Comparison of ENCODE assay signal across 2 cellular contexts in the genomic region with DNA sequence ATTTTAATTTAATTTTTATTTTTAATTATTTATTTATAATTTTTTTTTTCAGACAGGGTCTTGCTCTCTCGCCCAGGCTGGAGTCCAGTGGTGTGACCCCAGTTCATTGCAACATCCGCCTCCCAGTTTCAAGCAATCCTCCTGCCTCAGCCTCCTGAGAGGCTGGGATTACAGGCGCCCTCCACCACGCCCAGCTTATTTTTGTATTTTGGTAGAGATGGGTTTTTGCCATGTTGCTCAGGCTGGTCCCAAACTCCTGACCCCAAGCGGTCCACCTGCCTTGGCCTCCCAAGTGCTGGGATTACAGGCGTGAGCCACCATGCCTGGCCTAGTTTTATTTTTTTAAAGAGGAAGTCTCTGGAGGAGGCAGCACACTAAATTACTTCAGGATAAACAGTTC.
TF ChIP-seq lines count a peak whose summit lies in the region.

No MANE protein-coding gene starts in this region.

TF ChIP-seq in HepG2, 621 proteins besides CTCF, POLR2A, EP300 and RAD21:
- TF ChIP-seq ZNF761 (CRISPR knock-in tag; conservative IDR thresholded peaks at IDR 0.05), result no peak
- TF ChIP-seq, protein P1, sequence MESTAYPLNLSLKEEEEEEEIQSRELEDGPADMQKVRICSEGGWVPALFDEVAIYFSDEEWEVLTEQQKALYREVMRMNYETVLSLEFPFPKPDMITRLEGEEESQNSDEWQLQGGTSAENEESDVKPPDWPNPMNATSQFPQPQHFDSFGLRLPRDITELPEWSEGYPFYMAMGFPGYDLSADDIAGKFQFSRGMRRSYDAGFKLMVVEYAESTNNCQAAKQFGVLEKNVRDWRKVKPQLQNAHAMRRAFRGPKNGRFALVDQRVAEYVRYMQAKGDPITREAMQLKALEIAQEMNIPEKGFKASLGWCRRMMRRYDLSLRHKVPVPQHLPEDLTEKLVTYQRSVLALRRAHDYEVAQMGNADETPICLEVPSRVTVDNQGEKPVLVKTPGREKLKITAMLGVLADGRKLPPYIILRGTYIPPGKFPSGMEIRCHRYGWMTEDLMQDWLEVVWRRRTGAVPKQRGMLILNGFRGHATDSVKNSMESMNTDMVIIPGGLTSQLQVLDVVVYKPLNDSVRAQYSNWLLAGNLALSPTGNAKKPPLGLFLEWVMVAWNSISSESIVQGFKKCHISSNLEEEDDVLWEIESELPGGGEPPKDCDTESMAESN (CRISPR knock-in tag; conservative IDR thresholded peaks at IDR 0.05), result no peak
- no peak for TF ChIP-seq SP4 (CRISPR knock-in tag; IDR thresholded peaks at IDR 0.05)
- TF ChIP-seq PBX3 (CRISPR knock-in tag; IDR thresholded peaks at IDR 0.05; ENCODE audit: borderline replicate concordance), result no peak
- no peak for TF ChIP-seq PAWR (CRISPR knock-in tag; IDR thresholded peaks at IDR 0.05; ENCODE audit: borderline replicate concordance)
- TF ChIP-seq KAT2B (IDR thresholded peaks at IDR 0.05; ENCODE audit: borderline replicate concordance, low read depth, low read length), result no peak
- TF ChIP-seq, protein P2, sequence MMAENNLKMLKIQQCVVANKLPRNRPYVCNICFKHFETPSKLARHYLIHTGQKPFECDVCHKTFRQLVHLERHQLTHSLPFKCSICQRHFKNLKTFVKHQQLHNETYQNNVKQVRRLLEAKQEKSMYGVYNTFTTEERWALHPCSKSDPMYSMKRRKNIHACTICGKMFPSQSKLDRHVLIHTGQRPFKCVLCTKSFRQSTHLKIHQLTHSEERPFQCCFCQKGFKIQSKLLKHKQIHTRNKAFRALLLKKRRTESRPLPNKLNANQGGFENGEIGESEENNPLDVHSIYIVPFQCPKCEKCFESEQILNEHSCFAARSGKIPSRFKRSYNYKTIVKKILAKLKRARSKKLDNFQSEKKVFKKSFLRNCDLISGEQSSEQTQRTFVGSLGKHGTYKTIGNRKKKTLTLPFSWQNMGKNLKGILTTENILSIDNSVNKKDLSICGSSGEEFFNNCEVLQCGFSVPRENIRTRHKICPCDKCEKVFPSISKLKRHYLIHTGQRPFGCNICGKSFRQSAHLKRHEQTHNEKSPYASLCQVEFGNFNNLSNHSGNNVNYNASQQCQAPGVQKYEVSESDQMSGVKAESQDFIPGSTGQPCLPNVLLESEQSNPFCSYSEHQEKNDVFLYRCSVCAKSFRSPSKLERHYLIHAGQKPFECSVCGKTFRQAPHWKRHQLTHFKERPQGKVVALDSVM (CRISPR knock-in tag; IDR thresholded peaks at IDR 0.05), result peak; percentile 61; the same call in 1 of the 2 replicates
- TF ChIP-seq ZBTB20 (CRISPR knock-in tag; IDR thresholded peaks at IDR 0.05; ENCODE audit: borderline replicate concordance, low read depth), result no peak

TF ChIP-seq in H1, 55 proteins besides CTCF, POLR2A, EP300 and RAD21:
- TF ChIP-seq TBP (IDR thresholded peaks at IDR 0.05; ENCODE audit: low read depth, low read length) (no peak), POU5F1 (IDR thresholded peaks at IDR 0.05; ENCODE audit: low read depth, low read length) (no peak), EGR1 (IDR thresholded peaks at IDR 0.05; ENCODE audit: borderline replicate concordance, low read depth, low read length) (no peak), CREB1 (IDR thresholded peaks at IDR 0.05) (no peak), HDAC2 (IDR thresholded peaks at IDR 0.05; ENCODE audit: borderline replicate concordance in 1 of 2, low read depth in 2 of 2, low read length in 2 of 2) (no peak), CHD2 (IDR thresholded peaks at IDR 0.05; ENCODE audit: low read length) (no peak), RBBP5 (IDR thresholded peaks at IDR 0.05; ENCODE audit: borderline replicate concordance, low read depth, low read length) (no peak), RXRA (IDR thresholded peaks at IDR 0.05; ENCODE audit: insufficient read depth, low read depth, low read length) (no peak), KDM4A (IDR thresholded peaks at IDR 0.05; ENCODE audit: low read depth, low read length, severe bottlenecking) (no peak), GABPA (IDR thresholded peaks at IDR 0.05; ENCODE audit: borderline replicate concordance, insufficient read depth, low read length) (no peak), JUND (IDR thresholded peaks at IDR 0.05; ENCODE audit: low read length) (no peak), PHF8 (conservative IDR thresholded peaks at IDR 0.05; ENCODE audit: low read depth, low read length) (no peak), ATF3 (IDR thresholded peaks at IDR 0.05; ENCODE audit: insufficient read depth, low read depth, low read length) (no peak), BRCA1 (IDR thresholded peaks at IDR 0.05; ENCODE audit: low read depth, low read length) (no peak), CEBPB (IDR thresholded peaks at IDR 0.05; ENCODE audit: low read depth, low read length) (no peak), TEAD4 (IDR thresholded peaks at IDR 0.05; ENCODE audit: low read depth, low read length) (no peak), CHD1 (IDR thresholded peaks at IDR 0.05; ENCODE audit: low read depth, low read length) (no peak), BCL11A (IDR thresholded peaks at IDR 0.05; ENCODE audit: low read depth in 2 of 2, low read length in 2 of 2) (no peak)
